ENCODE assay signal across 6 cellular contexts in genomic region chr10:128485701-128486235, GRCh38.
"Had no signal": no experiment of that assay in that cellular context is flagged by ENCODE, and none has a peak within 500 bp of the region (broad histone marks: within the 10 kb centered on the region; RNA-seq: fewer than 3 reads in every experiment).

No MANE protein-coding gene starts in this region.

- H3K27me3 Mint-ChIP-seq: IgD-negative memory B cell had no signal

- H3K4me1 ChIP-seq: HAP-1 had no signal

- H2AFZ ChIP-seq: GM23338 had no signal

- H3K9me3 ChIP-seq: HAP-1 had no signal

- H3K27ac Mint-ChIP-seq: GM23338, HFFc6, IgD-negative memory B cell had no signal

- H3K4me1 Mint-ChIP-seq: IgD-negative memory B cell had no signal

- H3K27ac ChIP-seq: HL-60 had no signal

- H3K4me2 ChIP-seq: GM23338 had no signal

- H3K4me3 Mint-ChIP-seq: GM23338, HFFc6, IgD-negative memory B cell had no signal

- DNase-seq: HFFc6, KBM-7 had no signal
